In genomic region chr9:113484258-113484730, GRCh38 we compare ENCODE assay signal across 10 cellular contexts. TPM values are rescaled to one million over a fixed set of nuclear protein-coding genes. Genes with fewer than 3 reads are reported as not detected.
A peak's percentile ranks its signal among the peaks of the same experiment; 100 is the strongest.
DNase-seq lines count a peak whose midpoint lies in the region; ATAC-seq, FAIRE-seq and TF ChIP-seq lines count a peak whose summit lies in the region.
"Had no signal": no experiment of that assay in that cellular context is flagged by ENCODE, and none has a peak within 500 bp of the region (broad histone marks: within the 10 kb centered on the region; RNA-seq: fewer than 3 reads in every experiment).

No MANE protein-coding gene starts in this region.

- no peaks in the 10 kb centered on the region for H3K27me3 ChIP-seq in BLaER1 treated with 17β-estradiol and CSF1 and Interleukin-3, amounts not matched to agents 10 nM and 100 nM
- H3K27me3 ChIP-seq in esophagus squamous epithelium (no peaks in the 10 kb centered on the region), pancreas (no peaks in the 10 kb centered on the region)

- intact Hi-C loops in esophagus squamous epithelium (cut with DNase I) (no loop called here), pancreas (cut with DNase I) (no loop called here)

- H3K4me2 ChIP-seq in BLaER1 treated with 17β-estradiol and CSF1 and Interleukin-3, amounts not matched to agents 10 nM and 100 nM = peak overlapping the region; percentile 36 to 67 (median 48); a peak in 21 of 22 replicates

- no peaks in the 10 kb centered on the region for H3K36me3 ChIP-seq in BLaER1 treated with 17β-estradiol and CSF1 and Interleukin-3, amounts not matched to agents 10 nM and 100 nM
- peaks cover 0 to 4% (median 0%) of the 10 kb centered on the region in 3 donors for H3K36me3 ChIP-seq in esophagus squamous epithelium
- no peaks in the 10 kb centered on the region for H3K36me3 ChIP-seq in pancreas

- no peak overlapping the region for H3K4me3 ChIP-seq in BLaER1 treated with 17β-estradiol and CSF1 and Interleukin-3, amounts not matched to agents 10 nM and 100 nM
- H3K4me3 ChIP-seq in esophagus squamous epithelium = no peak overlapping the region
- no peak overlapping the region for H3K4me3 ChIP-seq in pancreas

- no peak for FAIRE-seq in pancreas (lab: Jason Lieb, UNC)

- DNase-seq in NCI-H345 (lab: John Stamatoyannopoulos, UW) (peak; percentile 87), esophagus squamous epithelium (lab: John Stamatoyannopoulos, UW) (no peak), pancreas (peak; percentile 75 to 93 (median 82)), amniotic stem cell (lab: John Stamatoyannopoulos, UW) (no peak)
- DNase-seq in stimulated activated CD4-positive, alpha-beta T cell treated with anti-CD3 and anti-CD28 coated beads, Interleukin-1b, Interleukin-23, amount 100 ng/mL, for 48 hours = no peak
- no peak for DNase-seq in activated naive CD4-positive, alpha-beta T cell treated with anti-CD3 and anti-CD28 coated beads, Interleukin-2, amount 50 U/mL, for 16 hours
- DNase-seq: activated CD4-positive, alpha-beta T cell treated with anti-CD3 and anti-CD28 coated beads, Interleukin-2, amount 50 U/mL, for 1 hour; activated naive CD8-positive, alpha-beta T cell treated with anti-CD3 and anti-CD28 coated beads, Interleukin-2, amount 50 U/mL, for 24 hours had no signal

- H4K20me1 ChIP-seq in BLaER1 treated with 17β-estradiol and CSF1 and Interleukin-3, amounts not matched to agents 10 nM and 100 nM = no peaks in the 10 kb centered on the region

- H3K9ac ChIP-seq in BLaER1 treated with 17β-estradiol and CSF1 and Interleukin-3, amounts not matched to agents 10 nM and 100 nM = no peak overlapping the region

- no peak for TF ChIP-seq POLR2A in esophagus squamous epithelium (IDR thresholded peaks at IDR 0.05)

- H3K27ac ChIP-seq in BLaER1 treated with 17β-estradiol and CSF1 and Interleukin-3, amounts not matched to agents 10 nM and 100 nM = no peak overlapping the region
- H3K27ac ChIP-seq in esophagus squamous epithelium = peak overlapping the region in 3 of 4 donors; percentile 52 to 74 (median 64)
- peak overlapping the region in 2 of 4 donors; percentile 23 to 67 for H3K27ac ChIP-seq in pancreas

- 50 to 54% methylated on average over 2 of the region's 2 CpGs for WGBS in esophagus squamous epithelium, 2 donors
- WGBS in pancreas, 2 donors = 6 to 8% methylated on average over 2 of the region's 2 CpGs

- ATAC-seq in pancreas (peak; percentile 70 to 86 (median 78)), GM21360 (IDR thresholded peaks at IDR 0.05; ENCODE audit: unreplicated experiment) (no peak)
- ATAC-seq: activated naive CD8-positive, alpha-beta T cell treated with anti-CD3 and anti-CD28 coated beads, Interleukin-2, amount 50 U/mL, for 24 hours had no signal

- no peaks in the 10 kb centered on the region for H3K9me3 ChIP-seq in BLaER1 treated with 17β-estradiol and CSF1 and Interleukin-3, amounts not matched to agents 10 nM and 100 nM (replicated peaks in 1 of 11)
- H3K9me3 ChIP-seq in esophagus squamous epithelium (no peaks in the 10 kb centered on the region), pancreas (no peaks in the 10 kb centered on the region)

- TF ChIP-seq CTCF in esophagus squamous epithelium (IDR thresholded peaks at IDR 0.05) = no peak
- TF ChIP-seq CTCF in pancreas (IDR thresholded peaks at IDR 0.05) = no peak

- peaks cover 8 to 24% (median 14%) of the 10 kb centered on the region in 10 experiments for H3K4me1 ChIP-seq in BLaER1 treated with 17β-estradiol and CSF1 and Interleukin-3, amounts not matched to agents 10 nM and 100 nM
- H3K4me1 ChIP-seq in esophagus squamous epithelium (peaks cover 0 to 28% (median 5%) of the 10 kb centered on the region in 3 donors), pancreas (peaks cover 0 to 25% (median 21%) of the 10 kb centered on the region in 3 donors)

RNA-seq across cellular contexts. Expression of gene RGS3, which starts 20.8 kb away (rescaled TPM):
- 10 to 100 TPM in 3 of 4 donors, 1 to 10 TPM in 1; 9.7 to 16.3 (median 12.7) TPM for total RNA-seq in esophagus squamous epithelium
- total RNA-seq in pancreas = 10 to 100 TPM; 18.3 to 44.0 (median 28.7) TPM
- polyA plus RNA-seq in pancreas = 10 to 100 TPM; 31.6 to 55.3 TPM

Comparison
In these comparisons a context has a peak if more than half of its experiments do, and no peak if none do; other contexts are left out.
1. H3K27ac ChIP-seq: peak in esophagus squamous epithelium (3 of 4); none in BLaER1 treated with 17β-estradiol and CSF1 and Interleukin-3, amounts not matched to agents 10 nM and 100 nM (0 of 11).
2. DNase-seq: peak in NCI-H345 (single experiment) and pancreas (6 of 6); none in esophagus squamous epithelium (single experiment), stimulated activated CD4-positive, alpha-beta T cell treated with anti-CD3 and anti-CD28 coated beads, Interleukin-1b, Interleukin-23, amount 100 ng/mL, for 48 hours (single experiment), activated naive CD4-positive, alpha-beta T cell treated with anti-CD3 and anti-CD28 coated beads, Interleukin-2, amount 50 U/mL, for 16 hours (single experiment) and amniotic stem cell (single experiment).